In the genomic region with DNA sequence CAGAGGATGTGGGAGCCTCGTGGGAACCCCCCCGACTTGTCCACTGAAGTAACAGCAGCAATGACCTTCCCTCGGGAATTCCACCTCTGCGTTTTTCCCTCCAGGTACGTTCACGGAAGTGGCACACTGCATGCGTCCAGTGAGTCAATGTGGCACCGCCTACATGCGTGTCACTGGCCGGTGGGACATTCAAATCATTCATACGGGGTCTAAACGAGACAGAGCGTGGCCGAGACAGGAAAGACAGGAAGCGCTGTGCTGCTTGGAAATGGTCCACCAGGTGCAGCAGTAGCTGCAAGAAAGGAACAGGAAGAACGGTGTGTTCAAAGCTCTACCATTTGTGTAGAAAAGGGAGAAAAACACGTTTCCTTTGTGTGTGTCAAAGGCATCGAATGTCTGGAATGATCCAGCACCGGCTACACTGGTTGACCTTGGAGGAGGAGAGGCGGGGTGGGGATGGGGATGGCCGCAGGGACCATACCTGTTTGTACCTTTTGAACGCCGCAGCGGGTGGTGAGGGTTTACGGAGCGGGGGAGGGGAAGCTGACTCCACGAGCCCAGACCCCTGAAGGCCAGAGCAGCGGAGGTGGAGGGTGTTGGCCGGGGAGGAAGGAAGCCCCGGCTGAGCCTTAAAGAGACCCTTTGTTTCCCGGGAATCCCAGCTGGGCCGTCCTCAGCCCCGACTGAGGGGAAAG, we compare ENCODE assay signal across 1 cellular context.
TF ChIP-seq lines count a peak whose summit lies in the region.

No MANE protein-coding gene starts in this region.

TF ChIP-seq in WTC11, 78 proteins besides CTCF, POLR2A, EP300 and RAD21 (continued from another document):
- TF ChIP-seq, protein P1, sequence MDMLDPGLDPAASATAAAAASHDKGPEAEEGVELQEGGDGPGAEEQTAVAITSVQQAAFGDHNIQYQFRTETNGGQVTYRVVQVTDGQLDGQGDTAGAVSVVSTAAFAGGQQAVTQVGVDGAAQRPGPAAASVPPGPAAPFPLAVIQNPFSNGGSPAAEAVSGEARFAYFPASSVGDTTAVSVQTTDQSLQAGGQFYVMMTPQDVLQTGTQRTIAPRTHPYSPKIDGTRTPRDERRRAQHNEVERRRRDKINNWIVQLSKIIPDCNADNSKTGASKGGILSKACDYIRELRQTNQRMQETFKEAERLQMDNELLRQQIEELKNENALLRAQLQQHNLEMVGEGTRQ (CRISPR knock-in tag; IDR thresholded peaks at IDR 0.05), result peak; percentile 52
- TF ChIP-seq ELF4 (CRISPR knock-in tag; IDR thresholded peaks at IDR 0.05; ENCODE audit: low read depth) (no peak), ZNF219 (CRISPR knock-in tag; IDR thresholded peaks at IDR 0.05; ENCODE audit: borderline replicate concordance) (no peak), MAX (CRISPR knock-in tag; IDR thresholded peaks at IDR 0.05) (peak; percentile 40; the same call in 1 of the 2 replicates), ZNF671 (CRISPR knock-in tag; IDR thresholded peaks at IDR 0.05) (no peak), PRDM15 (CRISPR knock-in tag; IDR thresholded peaks at IDR 0.05) (0 out of 2 replicates have a peak, but pooled peaks have one; percentile 25), FOXP1 (CRISPR knock-in tag; IDR thresholded peaks at IDR 0.05; ENCODE audit: borderline replicate concordance) (peak; percentile 81; the same call in 1 of the 2 replicates), NR2C2 (CRISPR knock-in tag; IDR thresholded peaks at IDR 0.05) (no peak), GTF2I (CRISPR knock-in tag; conservative IDR thresholded peaks at IDR 0.05) (no peak), MYBL2 (CRISPR knock-in tag; IDR thresholded peaks at IDR 0.05) (peak; percentile 87), E2F5 (CRISPR knock-in tag; IDR thresholded peaks at IDR 0.05) (peak; percentile 52; the same call in 1 of the 2 replicates), ZNF232 (CRISPR knock-in tag; IDR thresholded peaks at IDR 0.05) (0 out of 2 replicates have a peak, but pooled peaks have one; percentile 31), KAT7 (CRISPR knock-in tag; IDR thresholded peaks at IDR 0.05; ENCODE audit: borderline replicate concordance) (0 out of 2 replicates have a peak, but pooled peaks have one; percentile 81), ZNF423 (CRISPR knock-in tag; IDR thresholded peaks at IDR 0.05) (peak; percentile 97), ESRRA (CRISPR knock-in tag; IDR thresholded peaks at IDR 0.05; ENCODE audit: borderline replicate concordance) (0 out of 2 replicates have a peak, but pooled peaks have one; percentile 72), ZNF121 (CRISPR knock-in tag; IDR thresholded peaks at IDR 0.05) (peak; percentile 75; the same call in 1 of the 2 replicates), NR3C1 (CRISPR knock-in tag; conservative IDR thresholded peaks at IDR 0.05; ENCODE audit: low read depth) (no peak), SP1 (CRISPR knock-in tag; conservative IDR thresholded peaks at IDR 0.05) (peak; percentile 78), ZNF512 (CRISPR knock-in tag; IDR thresholded peaks at IDR 0.05; ENCODE audit: borderline replicate concordance) (no peak), ZNF281 (CRISPR knock-in tag; IDR thresholded peaks at IDR 0.05) (peak; percentile 96), SMAD3 (CRISPR knock-in tag; IDR thresholded peaks at IDR 0.05; ENCODE audit: borderline replicate concordance) (peak; percentile 87; the same call in 1 of the 2 replicates)
- TF ChIP-seq, protein P2, sequence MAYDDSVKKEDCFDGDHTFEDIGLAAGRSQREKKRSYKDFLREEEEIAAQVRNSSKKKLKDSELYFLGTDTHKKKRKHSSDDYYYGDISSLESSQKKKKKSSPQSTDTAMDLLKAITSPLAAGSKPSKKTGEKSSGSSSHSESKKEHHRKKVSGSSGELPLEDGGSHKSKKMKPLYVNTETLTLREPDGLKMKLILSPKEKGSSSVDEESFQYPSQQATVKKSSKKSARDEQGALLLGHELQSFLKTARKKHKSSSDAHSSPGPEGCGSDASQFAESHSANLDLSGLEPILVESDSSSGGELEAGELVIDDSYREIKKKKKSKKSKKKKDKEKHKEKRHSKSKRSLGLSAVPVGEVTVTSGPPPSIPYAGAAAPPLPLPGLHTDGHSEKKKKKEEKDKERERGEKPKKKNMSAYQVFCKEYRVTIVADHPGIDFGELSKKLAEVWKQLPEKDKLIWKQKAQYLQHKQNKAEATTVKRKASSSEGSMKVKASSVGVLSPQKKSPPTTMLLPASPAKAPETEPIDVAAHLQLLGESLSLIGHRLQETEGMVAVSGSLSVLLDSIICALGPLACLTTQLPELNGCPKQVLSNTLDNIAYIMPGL (CRISPR knock-in tag; IDR thresholded peaks at IDR 0.05), result peak; percentile 68; the same call in 1 of the 2 replicates
- TF ChIP-seq, protein P3, sequence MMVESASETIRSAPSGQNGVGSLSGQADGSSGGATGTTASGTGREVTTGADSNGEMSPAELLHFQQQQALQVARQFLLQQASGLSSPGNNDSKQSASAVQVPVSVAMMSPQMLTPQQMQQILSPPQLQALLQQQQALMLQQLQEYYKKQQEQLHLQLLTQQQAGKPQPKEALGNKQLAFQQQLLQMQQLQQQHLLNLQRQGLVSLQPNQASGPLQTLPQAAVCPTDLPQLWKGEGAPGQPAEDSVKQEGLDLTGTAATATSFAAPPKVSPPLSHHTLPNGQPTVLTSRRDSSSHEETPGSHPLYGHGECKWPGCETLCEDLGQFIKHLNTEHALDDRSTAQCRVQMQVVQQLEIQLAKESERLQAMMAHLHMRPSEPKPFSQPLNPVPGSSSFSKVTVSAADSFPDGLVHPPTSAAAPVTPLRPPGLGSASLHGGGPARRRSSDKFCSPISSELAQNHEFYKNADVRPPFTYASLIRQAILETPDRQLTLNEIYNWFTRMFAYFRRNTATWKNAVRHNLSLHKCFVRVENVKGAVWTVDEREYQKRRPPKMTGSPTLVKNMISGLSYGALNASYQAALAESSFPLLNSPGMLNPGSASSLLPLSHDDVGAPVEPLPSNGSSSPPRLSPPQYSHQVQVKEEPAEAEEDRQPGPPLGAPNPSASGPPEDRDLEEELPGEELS (CRISPR knock-in tag; IDR thresholded peaks at IDR 0.05), result peak; percentile 78; the same call in 1 of the 2 replicates
- TF ChIP-seq, protein P4, sequence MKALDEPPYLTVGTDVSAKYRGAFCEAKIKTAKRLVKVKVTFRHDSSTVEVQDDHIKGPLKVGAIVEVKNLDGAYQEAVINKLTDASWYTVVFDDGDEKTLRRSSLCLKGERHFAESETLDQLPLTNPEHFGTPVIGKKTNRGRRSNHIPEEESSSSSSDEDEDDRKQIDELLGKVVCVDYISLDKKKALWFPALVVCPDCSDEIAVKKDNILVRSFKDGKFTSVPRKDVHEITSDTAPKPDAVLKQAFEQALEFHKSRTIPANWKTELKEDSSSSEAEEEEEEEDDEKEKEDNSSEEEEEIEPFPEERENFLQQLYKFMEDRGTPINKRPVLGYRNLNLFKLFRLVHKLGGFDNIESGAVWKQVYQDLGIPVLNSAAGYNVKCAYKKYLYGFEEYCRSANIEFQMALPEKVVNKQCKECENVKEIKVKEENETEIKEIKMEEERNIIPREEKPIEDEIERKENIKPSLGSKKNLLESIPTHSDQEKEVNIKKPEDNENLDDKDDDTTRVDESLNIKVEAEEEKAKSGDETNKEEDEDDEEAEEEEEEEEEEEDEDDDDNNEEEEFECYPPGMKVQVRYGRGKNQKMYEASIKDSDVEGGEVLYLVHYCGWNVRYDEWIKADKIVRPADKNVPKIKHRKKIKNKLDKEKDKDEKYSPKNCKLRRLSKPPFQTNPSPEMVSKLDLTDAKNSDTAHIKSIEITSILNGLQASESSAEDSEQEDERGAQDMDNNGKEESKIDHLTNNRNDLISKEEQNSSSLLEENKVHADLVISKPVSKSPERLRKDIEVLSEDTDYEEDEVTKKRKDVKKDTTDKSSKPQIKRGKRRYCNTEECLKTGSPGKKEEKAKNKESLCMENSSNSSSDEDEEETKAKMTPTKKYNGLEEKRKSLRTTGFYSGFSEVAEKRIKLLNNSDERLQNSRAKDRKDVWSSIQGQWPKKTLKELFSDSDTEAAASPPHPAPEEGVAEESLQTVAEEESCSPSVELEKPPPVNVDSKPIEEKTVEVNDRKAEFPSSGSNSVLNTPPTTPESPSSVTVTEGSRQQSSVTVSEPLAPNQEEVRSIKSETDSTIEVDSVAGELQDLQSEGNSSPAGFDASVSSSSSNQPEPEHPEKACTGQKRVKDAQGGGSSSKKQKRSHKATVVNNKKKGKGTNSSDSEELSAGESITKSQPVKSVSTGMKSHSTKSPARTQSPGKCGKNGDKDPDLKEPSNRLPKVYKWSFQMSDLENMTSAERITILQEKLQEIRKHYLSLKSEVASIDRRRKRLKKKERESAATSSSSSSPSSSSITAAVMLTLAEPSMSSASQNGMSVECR (CRISPR knock-in tag; IDR thresholded peaks at IDR 0.05; ENCODE audit: borderline replicate concordance), result peak; percentile 54; the same call in 1 of the 2 replicates
